In the genomic region with DNA sequence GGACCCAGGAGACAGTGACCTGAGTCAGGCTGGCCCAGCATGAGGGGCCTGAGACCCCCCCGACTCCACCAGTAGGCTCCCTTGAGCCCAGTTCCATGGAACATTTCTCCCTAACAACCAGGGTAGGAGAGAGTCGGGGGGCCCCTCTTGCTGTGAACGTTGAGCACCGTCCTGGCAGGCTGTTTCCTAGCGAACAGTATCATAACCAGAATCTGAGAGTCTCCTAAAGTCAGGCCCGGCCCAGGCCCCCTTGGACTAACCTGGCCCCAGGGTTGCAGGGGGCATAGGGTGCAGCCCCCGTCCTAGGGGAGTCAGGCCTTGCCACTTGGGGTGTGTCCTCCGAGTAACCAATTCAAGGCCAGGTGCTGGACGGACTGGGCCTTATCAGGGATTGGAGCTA, we compare ENCODE assay signal across 7 cellular contexts. TPM values are rescaled to one million over a fixed set of nuclear protein-coding genes. Genes with fewer than 3 reads are reported as not detected.
"Had no signal": no experiment of that assay in that cellular context is flagged by ENCODE, and none has a peak within 500 bp of the region (broad histone marks: within the 10 kb centered on the region; RNA-seq: fewer than 3 reads in every experiment).

No MANE protein-coding gene starts in this region.

- H3K27ac Mint-ChIP-seq: H9 had no signal

- H3K4me3 Mint-ChIP-seq: H9 had no signal

- H2AFZ ChIP-seq: GM23248 had no signal

- H3K27ac ChIP-seq: GM23248 had no signal

- H3K4me3 ChIP-seq: GM23248 had no signal

- DNase-seq: GM23248, GOT3, H9, HCEC 1CT, IMR-90 had no signal

- H3K9ac ChIP-seq: GM23248 had no signal

- FAIRE-seq: H54, HTR-8/SVneo had no signal

- H3K9me3 Mint-ChIP-seq: H9 had no signal

RNA-seq across cellular contexts. Expression of a gene that starts 13.7 kb away (rescaled TPM):
- total RNA-seq: GM23248, IMR-90 had no signal
- polyA plus RNA-seq: GM23248, IMR-90 had no signal

RNA-seq across cellular contexts. Expression of a gene that starts 43.1 kb away (rescaled TPM):
- total RNA-seq: GM23248, IMR-90 had no signal
- polyA plus RNA-seq: GM23248 had no signal
